14 cellular contexts compared by ENCODE assay signal in the genomic region with DNA sequence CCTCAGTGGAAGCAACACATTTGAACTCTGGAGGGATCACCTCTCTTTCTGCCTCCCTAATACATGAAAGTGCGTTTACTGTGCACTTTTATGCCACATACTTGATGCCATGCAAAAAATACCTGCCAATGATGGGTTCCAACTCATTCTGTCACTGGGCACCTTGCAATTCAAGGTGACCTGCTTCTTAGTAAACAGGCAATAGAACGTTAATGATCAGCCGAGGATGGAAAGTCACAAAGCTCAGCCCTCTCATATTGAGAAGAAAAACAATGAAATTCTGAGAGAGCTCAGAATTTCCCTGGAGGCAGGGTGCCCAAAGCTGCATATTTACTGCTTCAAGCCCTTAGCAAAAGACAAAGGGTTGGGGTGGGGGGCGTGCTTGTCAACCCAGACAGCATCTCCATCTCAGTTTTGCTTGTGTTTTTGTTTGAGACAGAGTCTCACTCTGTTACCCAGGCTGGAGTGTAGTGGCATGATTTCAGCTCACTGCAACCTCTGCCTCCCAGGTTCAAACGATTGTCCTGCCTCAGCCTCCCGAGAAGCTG. TPM values are rescaled to one million over a fixed set of nuclear protein-coding genes. Genes with fewer than 3 reads are reported as not detected.
DNase-seq lines count a peak whose midpoint lies in the region; ATAC-seq and TF ChIP-seq lines count a peak whose summit lies in the region.
"Had no signal": no experiment of that assay in that cellular context is flagged by ENCODE, and none has a peak within 500 bp of the region (broad histone marks: within the 10 kb centered on the region; RNA-seq: fewer than 3 reads in every experiment).

No MANE protein-coding gene starts in this region.

- H2BK120ac ChIP-seq in neuronal stem cell (ENCODE audit: low read depth, low read length) = no peak overlapping the region

- H3K4me3 Mint-ChIP-seq in CD8-positive, alpha-beta T cell = peak overlapping the region; percentile 59
- peak overlapping the region in 2 of 4 donors; percentile 25 to 81 for H3K4me3 Mint-ChIP-seq in IgD-negative memory B cell
- H3K4me3 Mint-ChIP-seq in chondrocyte (ENCODE audit: unreplicated experiment) = no peak overlapping the region

- H3K9me3 ChIP-seq in CD8-positive, alpha-beta T cell (ENCODE audit: low read length) = no peaks in the 10 kb centered on the region
- H3K9me3 ChIP-seq in neuronal stem cell (replicated peaks in 1 of 2; ENCODE audit: control insufficient read depth in 2 of 2, insufficient read depth in 1 of 2, low read depth in 1 of 2, low read length in 2 of 2) (peaks cover 0 to 2% of the 10 kb centered on the region in 2 donors), gastroesophageal sphincter (no peaks in the 10 kb centered on the region)
- H3K9me3 ChIP-seq: ascending aorta had no signal

- peaks cover 76% of the 10 kb centered on the region for H3K4me1 Mint-ChIP-seq in CD8-positive, alpha-beta T cell (ENCODE audit: low read depth)
- H3K4me1 Mint-ChIP-seq in IgD-negative memory B cell (peaks cover 17 to 38% (median 19%) of the 10 kb centered on the region in 3 donors), chondrocyte (ENCODE audit: low read depth) (peaks cover 29% of the 10 kb centered on the region)

- TF ChIP-seq EP300 in gastroesophageal sphincter (IDR thresholded peaks at IDR 0.05) = no peak

- no peak overlapping the region for H3K14ac ChIP-seq in neuronal stem cell (ENCODE audit: low read length)

- no peak overlapping the region for H2BK5ac ChIP-seq in neuronal stem cell (ENCODE audit: low read length)

- peak overlapping the region; percentile 99 for H3K27ac Mint-ChIP-seq in CD8-positive, alpha-beta T cell
- H3K27ac Mint-ChIP-seq in IgD-negative memory B cell = peak overlapping the region; percentile 49 to 85 (median 69)
- peak overlapping the region; percentile 32 for H3K27ac Mint-ChIP-seq in chondrocyte (ENCODE audit: unreplicated experiment)

- peaks cover 57% of the 10 kb centered on the region for H3K36me3 Mint-ChIP-seq in CD8-positive, alpha-beta T cell
- peaks cover 11% of the 10 kb centered on the region for H3K36me3 Mint-ChIP-seq in IgD-negative memory B cell
- H3K36me3 Mint-ChIP-seq in chondrocyte (ENCODE audit: low read depth) = peaks cover 4% of the 10 kb centered on the region

- no peak overlapping the region for H2AFZ ChIP-seq in neuronal stem cell (ENCODE audit: low read length)

- no peak overlapping the region for H3K4me3 ChIP-seq in CD8-positive, alpha-beta T cell (ENCODE audit: low read depth, low read length)
- H3K4me3 ChIP-seq in neuronal stem cell (ENCODE audit: low read length in 2 of 2) = no peak overlapping the region
- H3K4me3 ChIP-seq in gastroesophageal sphincter = no peak overlapping the region
- H3K4me3 ChIP-seq: ascending aorta had no signal

- intact Hi-C loops in CD8-positive, alpha-beta T cell (cut with DNase I, micrococcal nuclease) = no loop called here
- intact Hi-C loops in sciatic nerve (cut with DNase I) = no loop called here

- no peaks in the 10 kb centered on the region for H3K9me3 Mint-ChIP-seq in CD8-positive, alpha-beta T cell
- H3K9me3 Mint-ChIP-seq in IgD-negative memory B cell = no peaks in the 10 kb centered on the region
- H3K9me3 Mint-ChIP-seq in chondrocyte (ENCODE audit: low read depth) = no peaks in the 10 kb centered on the region

- no peak overlapping the region for H3K4ac ChIP-seq in neuronal stem cell (ENCODE audit: low read length)

- no peak for TF ChIP-seq CTCF in CD8-positive, alpha-beta T cell (IDR thresholded peaks at IDR 0.05)
- no peak for TF ChIP-seq CTCF in chondrocyte (IDR thresholded peaks at IDR 0.05)
- no peak for TF ChIP-seq CTCF in gastroesophageal sphincter (IDR thresholded peaks at IDR 0.05)

- no peak overlapping the region for H3K9ac ChIP-seq in neuronal stem cell (ENCODE audit: low read depth, low read length, poor library complexity)

- H3K27me3 ChIP-seq in CD8-positive, alpha-beta T cell (ENCODE audit: insufficient read depth, low read length) = no peaks in the 10 kb centered on the region
- no peaks in the 10 kb centered on the region for H3K27me3 ChIP-seq in neuronal stem cell (ENCODE audit: control insufficient read depth in 3 of 3, insufficient read depth in 3 of 3, low read depth in 1 of 3, low read length in 3 of 3)
- no peaks in the 10 kb centered on the region for H3K27me3 ChIP-seq in gastroesophageal sphincter
- H3K27me3 ChIP-seq: ascending aorta had no signal

- CTCF ChIA-PET in CD8-positive, alpha-beta T cell (lab: Charles Lee) = interaction anchor here (1.0 to 5.6 kb wide), 4 partner anchors 31 to 125 kb away, joined by 3 to 25 read pairs (median 4); no protein-coding TSS in a partner anchor

- POLR2A ChIA-PET in CD8-positive, alpha-beta T cell (lab: Charles Lee) = interaction anchor here (0.7 to 2.2 kb wide), 4 partner anchors 13 to 127 kb away, joined by 3 to 7 read pairs (median 4); partner anchors contain the start of gene LITAF

- peak in 1 of 7 experiments; percentile 49 for DNase-seq in CD8-positive, alpha-beta T cell
- DNase-seq in chondrocyte (ENCODE audit: low spot score) (no peak), neuronal stem cell (ENCODE audit: low spot score) (no peak), sciatic nerve (ENCODE audit: low spot score) (no peak), SIG-M5 (lab: John Stamatoyannopoulos, UW) (no peak)
- DNase-seq in stimulated activated CD4-positive, alpha-beta T cell treated with anti-CD3 and anti-CD28 coated beads, Interleukin-4, amount 100 ng/mL, for 24 hours = no peak
- DNase-seq: activated CD8-positive, alpha-beta memory T cell treated with anti-CD3 and anti-CD28 coated beads for 24 hours; NCI-H2227 treated with DMSO at 0.1 percent for 48 hours; SW 1271 had no signal

- H2AK5ac ChIP-seq in neuronal stem cell (ENCODE audit: low read depth, low read length) = no peak overlapping the region

- no peaks in the 10 kb centered on the region for H3K36me3 ChIP-seq in CD8-positive, alpha-beta T cell (ENCODE audit: insufficient read depth, low read length)
- no peaks in the 10 kb centered on the region for H3K36me3 ChIP-seq in neuronal stem cell (replicated peaks in 1 of 2; ENCODE audit: control insufficient read depth in 2 of 2, insufficient read depth in 2 of 2, low read length in 2 of 2)
- no peaks in the 10 kb centered on the region for H3K36me3 ChIP-seq in gastroesophageal sphincter

- no peak overlapping the region for H4K8ac ChIP-seq in neuronal stem cell (ENCODE audit: low read depth, low read length)

- no peak overlapping the region for H2BK15ac ChIP-seq in neuronal stem cell (ENCODE audit: low read length)

- H3K18ac ChIP-seq in neuronal stem cell (ENCODE audit: low read length) = no peak overlapping the region

- no peaks in the 10 kb centered on the region for H3K27me3 Mint-ChIP-seq in CD8-positive, alpha-beta T cell (ENCODE audit: low read depth)
- H3K27me3 Mint-ChIP-seq in IgD-negative memory B cell = no peaks in the 10 kb centered on the region
- no peaks in the 10 kb centered on the region for H3K27me3 Mint-ChIP-seq in chondrocyte (ENCODE audit: low read depth)

- H3K27ac ChIP-seq in CD8-positive, alpha-beta T cell (ENCODE audit: low read depth, low read length) = peak overlapping the region; percentile 11
- H3K27ac ChIP-seq in neuronal stem cell (replicated peaks; ENCODE audit: low read length) = peak overlapping the region; percentile 11
- H3K27ac ChIP-seq in gastroesophageal sphincter = peak overlapping the region in 1 of 4 donors; percentile 1
- H3K27ac ChIP-seq: HL-60 had no signal

- H4K91ac ChIP-seq in neuronal stem cell (ENCODE audit: low read depth, low read length, poor library complexity) = no peak overlapping the region

- no peak overlapping the region for H3K23ac ChIP-seq in neuronal stem cell (ENCODE audit: low read depth, low read length, poor library complexity)

- no peak for TF ChIP-seq POLR2A in gastroesophageal sphincter (IDR thresholded peaks at IDR 0.05)

- ATAC-seq in CD8-positive, alpha-beta T cell = no peak
- ATAC-seq in sciatic nerve (no peak), gastroesophageal sphincter (no peak)
- ATAC-seq: left cardiac atrium had no signal

- H3K4me2 ChIP-seq in neuronal stem cell (ENCODE audit: insufficient read depth, low read length, poor library complexity, severe bottlenecking) = no peak overlapping the region

- WGBS in neuronal stem cell (ENCODE audit: extremely low coverage in 2 of 2, insufficient read length in 2 of 2, insufficient replicate concordance in 1 of 2), 2 donors = no CpG with 5 or more reads among the region's 6 CpGs
- 74 to 79% methylated on average over 3 to 6 of the region's 6 CpGs for WGBS in gastroesophageal sphincter (ENCODE audit: low coverage in 1 of 2), 2 donors

- peaks cover 65% of the 10 kb centered on the region for H3K4me1 ChIP-seq in CD8-positive, alpha-beta T cell (ENCODE audit: insufficient read depth, low read length)
- H3K4me1 ChIP-seq in neuronal stem cell (ENCODE audit: control insufficient read depth in 2 of 2, insufficient read depth in 1 of 2, low read depth in 1 of 2, low read length in 2 of 2) = peaks cover 9 to 15% of the 10 kb centered on the region in 2 donors
- H3K4me1 ChIP-seq in gastroesophageal sphincter = peaks cover 0 to 30% (median 3%) of the 10 kb centered on the region in 3 donors

- H2BK12ac ChIP-seq in neuronal stem cell (ENCODE audit: low read length) = no peak overlapping the region

- no peaks in the 10 kb centered on the region for H3K79me1 ChIP-seq in neuronal stem cell (ENCODE audit: low read depth, low read length)

RNA-seq across cellular contexts. Expression of gene LITAF, which starts 23.2 kb away (rescaled TPM):
- 100 to 1,000 TPM; 543 TPM for total RNA-seq in CD8-positive, alpha-beta T cell
- 318 TPM for polyA plus RNA-seq in IgD-negative memory B cell
- total RNA-seq in chondrocyte = 74.5 to 91.9 TPM (median 90.0 TPM) in 3 replicates
- 85.6 TPM for polyA plus RNA-seq in neuronal stem cell (2013, experiment 1 of 2)
- polyA plus RNA-seq in neuronal stem cell (2013, experiment 2 of 2) = 87.4 TPM
- total RNA-seq in sciatic nerve = 200 TPM
- 10 to 100 TPM; 31.6 to 95.0 (median 44.5) TPM for total RNA-seq in gastroesophageal sphincter

Comparison
In these comparisons a context has a peak if more than half of its experiments do, and no peak if none do; other contexts are left out.
1. H3K27ac Mint-ChIP-seq: peak in every context shown above with its lines; median percentile 99 in CD8-positive, alpha-beta T cell; 69 in IgD-negative memory B cell; 32 in chondrocyte.